ENCODE assay signal across 8 cellular contexts in the genomic region with DNA sequence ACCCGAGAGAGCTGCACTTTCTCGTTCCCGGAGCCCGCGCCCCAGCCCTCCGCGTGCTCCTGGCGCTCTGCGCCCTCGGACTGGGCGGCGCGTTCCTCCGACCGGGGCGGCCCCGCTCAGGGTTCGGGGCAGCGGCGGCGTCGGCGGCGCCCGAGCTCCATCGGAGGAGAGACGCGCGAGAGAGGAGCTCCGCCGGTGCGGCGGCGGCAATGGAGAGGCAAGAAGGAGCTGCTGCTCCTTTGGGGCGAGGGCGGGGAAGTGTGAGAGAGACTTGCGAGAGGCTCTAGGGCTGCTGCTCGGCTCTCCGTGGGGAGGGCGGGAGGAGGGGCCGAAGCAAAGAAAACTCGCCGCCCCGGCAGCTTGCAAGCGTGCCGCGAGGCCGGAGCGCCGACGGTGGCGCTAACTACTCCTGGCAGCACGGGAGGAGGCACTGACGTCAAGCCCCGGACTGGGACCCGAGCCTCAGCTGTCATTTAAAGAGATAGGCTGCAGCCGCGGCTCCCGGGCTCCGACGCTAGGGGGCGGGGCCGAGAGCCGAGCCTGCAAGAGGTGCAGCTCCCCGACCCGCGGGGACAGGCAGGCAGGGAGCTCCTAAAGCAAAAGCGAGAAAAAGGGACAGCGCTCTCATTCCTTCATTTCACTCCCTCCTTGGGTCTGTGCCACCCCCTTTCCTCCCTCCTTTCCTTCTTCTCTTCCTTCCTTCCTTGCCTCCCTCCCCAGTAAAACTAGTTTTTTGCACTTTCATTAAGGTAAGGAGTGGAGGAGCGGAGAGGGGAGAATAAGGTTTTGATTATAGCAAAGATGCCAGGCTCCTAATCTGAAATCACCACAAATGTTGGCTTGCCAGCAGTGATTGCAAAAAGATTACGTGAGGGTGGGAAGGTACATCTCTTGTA. TPM values are rescaled to one million over a fixed set of nuclear protein-coding genes. Genes with fewer than 3 reads are reported as not detected.
A peak's percentile ranks its signal among the peaks of the same experiment; 100 is the strongest.
DNase-seq lines count a peak whose midpoint lies in the region; ATAC-seq and TF ChIP-seq lines count a peak whose summit lies in the region.

A gene (minus strand): TSS at position 262 of the 896 bp plus-strand sequence.

- no peaks in the 10 kb centered on the region for H3K9me3 Mint-ChIP-seq in T-helper 1 cell treated with Interleukin-12 subunit alpha and Interleukin-12 subunit beta and Interleukin-4 antibody, amounts not matched to agents 30 μg/mL and 1 μg/mL, for 36 hours

- no peak within 1 kb of the TSS for H3K27ac Mint-ChIP-seq in T-helper 1 cell treated with Interleukin-12 subunit alpha and Interleukin-12 subunit beta and Interleukin-4 antibody, amounts not matched to agents 30 μg/mL and 1 μg/mL, for 36 hours

- H3K9ac ChIP-seq in iPS-18a (ENCODE audit: low read length) = peak within 1 kb of the TSS; percentile 59

- H3K4me1 ChIP-seq in breast epithelium (no peaks in the 10 kb centered on the region), iPS-18a (ENCODE audit: control insufficient read depth, low read depth, low read length) (peaks cover 8% of the 10 kb centered on the region), sigmoid colon (peaks cover 0 to 20% (median 10%) of the 10 kb centered on the region in 4 donors)

- H3K4me3 Mint-ChIP-seq in T-helper 1 cell treated with Interleukin-12 subunit alpha and Interleukin-12 subunit beta and Interleukin-4 antibody, amounts not matched to agents 30 μg/mL and 1 μg/mL, for 36 hours = peak within 1 kb of the TSS; percentile 76

- WGBS in sigmoid colon, 2 donors = 1 to 2% methylated on average over 71 of the region's 71 CpGs

- H3K4me3 ChIP-seq in GM12875 (ENCODE audit: low read depth, low read length) (peak within 1 kb of the TSS; percentile 38), breast epithelium (peak within 1 kb of the TSS; percentile 43 to 67 (median 56)), iPS-18a (ENCODE audit: low read length) (peak within 1 kb of the TSS; percentile 74), sigmoid colon (peak within 1 kb of the TSS; percentile 38 to 66 (median 65))

- no peak for TF ChIP-seq POLR2A in breast epithelium (IDR thresholded peaks at IDR 0.05)
- no peak for TF ChIP-seq POLR2A in sigmoid colon (IDR thresholded peaks at IDR 0.05)

- peak; percentile 95 for ATAC-seq in HG02571 (IDR thresholded peaks at IDR 0.05; ENCODE audit: unreplicated experiment)

- H3K36me3 ChIP-seq in breast epithelium = no peaks in the 10 kb centered on the region
- no peaks in the 10 kb centered on the region for H3K36me3 ChIP-seq in iPS-18a (ENCODE audit: control insufficient read depth, low read depth, low read length)
- H3K36me3 ChIP-seq in sigmoid colon = no peaks in the 10 kb centered on the region

- H3K27me3 ChIP-seq in breast epithelium (peaks cover 3 to 58% of the 10 kb centered on the region in 2 donors), iPS-18a (ENCODE audit: control insufficient read depth, insufficient read depth, low read length) (peaks cover 43% of the 10 kb centered on the region), sigmoid colon (peaks cover 0 to 17% (median 0%) of the 10 kb centered on the region in 3 donors)

- H3K27ac ChIP-seq in breast epithelium = no peak within 1 kb of the TSS
- no peak within 1 kb of the TSS for H3K27ac ChIP-seq in iPS-18a (ENCODE audit: low read length)
- H3K27ac ChIP-seq in sigmoid colon = peak within 1 kb of the TSS; percentile 87 to 90 (median 88)

- no peaks in the 10 kb centered on the region for H3K9me3 ChIP-seq in breast epithelium
- H3K9me3 ChIP-seq in iPS-18a (ENCODE audit: control insufficient read depth, low read depth, low read length) = no peaks in the 10 kb centered on the region
- no peaks in the 10 kb centered on the region for H3K9me3 ChIP-seq in sigmoid colon

- TF ChIP-seq CTCF in GM12875 (IDR thresholded peaks at IDR 0.05; ENCODE audit: borderline replicate concordance, insufficient read depth, low read depth, low read length) (peak; percentile 84), breast epithelium (IDR thresholded peaks at IDR 0.05) (peak in 2 of 3 donors; percentile 38 to 39), sigmoid colon (IDR thresholded peaks at IDR 0.05) (peak; percentile 16 to 77 (median 44))

- peaks cover 9% of the 10 kb centered on the region for H3K4me1 Mint-ChIP-seq in T-helper 1 cell treated with Interleukin-12 subunit alpha and Interleukin-12 subunit beta and Interleukin-4 antibody, amounts not matched to agents 30 μg/mL and 1 μg/mL, for 36 hours (ENCODE audit: low read depth)

- intact Hi-C loops in breast epithelium (cut with DNase I; ENCODE audit: low total_unique reads) (no loop called here), sigmoid colon (cut with DNase I) (loop anchor here (2.0 kb wide), 1 partner anchor 178 kb away; no protein-coding TSS in a partner anchor)

- DNase-seq in MV-4-11 (lab: John Stamatoyannopoulos, UW) (peak; percentile 4), breast epithelium (ENCODE audit: low spot score in 2 of 2) (peak; percentile 57), sigmoid colon (peak; percentile 95), RKO (ENCODE audit: low spot score) (no peak)

- H3K36me3 Mint-ChIP-seq in T-helper 1 cell treated with Interleukin-12 subunit alpha and Interleukin-12 subunit beta and Interleukin-4 antibody, amounts not matched to agents 30 μg/mL and 1 μg/mL, for 36 hours (ENCODE audit: low read depth) = no peaks in the 10 kb centered on the region

- H3K27me3 Mint-ChIP-seq in T-helper 1 cell treated with Interleukin-12 subunit alpha and Interleukin-12 subunit beta and Interleukin-4 antibody, amounts not matched to agents 30 μg/mL and 1 μg/mL, for 36 hours (ENCODE audit: low read depth) = peaks cover 52% of the 10 kb centered on the region

- TF ChIP-seq EP300 in sigmoid colon (IDR thresholded peaks at IDR 0.05) = no peak

RNA-seq across cellular contexts. Expression of the gene that starts here (rescaled TPM):
- total RNA-seq in breast epithelium (1 to 10 TPM in 1 of 3 donors, under 1 TPM in 2; 0.33 to 1.9 (median 0.48) TPM), sigmoid colon (1 to 10 TPM; 1.4 to 2.7 (median 2.0) TPM)
- polyA plus RNA-seq in sigmoid colon = under 1 TPM in 1 of 3 donors, not detected in 2; 0.03 TPM

Comparison
In these comparisons a context has a peak if more than half of its experiments do, and no peak if none do; other contexts are left out.
1. H3K27ac ChIP-seq: peak in sigmoid colon (4 of 4); none in breast epithelium (0 of 2) and iPS-18a (single experiment).
2. Peak in every context shown above with its lines, with median percentiles within 50 percentile points of each other: H3K4me3 ChIP-seq and CTCF ChIP-seq.